In the genomic region with DNA sequence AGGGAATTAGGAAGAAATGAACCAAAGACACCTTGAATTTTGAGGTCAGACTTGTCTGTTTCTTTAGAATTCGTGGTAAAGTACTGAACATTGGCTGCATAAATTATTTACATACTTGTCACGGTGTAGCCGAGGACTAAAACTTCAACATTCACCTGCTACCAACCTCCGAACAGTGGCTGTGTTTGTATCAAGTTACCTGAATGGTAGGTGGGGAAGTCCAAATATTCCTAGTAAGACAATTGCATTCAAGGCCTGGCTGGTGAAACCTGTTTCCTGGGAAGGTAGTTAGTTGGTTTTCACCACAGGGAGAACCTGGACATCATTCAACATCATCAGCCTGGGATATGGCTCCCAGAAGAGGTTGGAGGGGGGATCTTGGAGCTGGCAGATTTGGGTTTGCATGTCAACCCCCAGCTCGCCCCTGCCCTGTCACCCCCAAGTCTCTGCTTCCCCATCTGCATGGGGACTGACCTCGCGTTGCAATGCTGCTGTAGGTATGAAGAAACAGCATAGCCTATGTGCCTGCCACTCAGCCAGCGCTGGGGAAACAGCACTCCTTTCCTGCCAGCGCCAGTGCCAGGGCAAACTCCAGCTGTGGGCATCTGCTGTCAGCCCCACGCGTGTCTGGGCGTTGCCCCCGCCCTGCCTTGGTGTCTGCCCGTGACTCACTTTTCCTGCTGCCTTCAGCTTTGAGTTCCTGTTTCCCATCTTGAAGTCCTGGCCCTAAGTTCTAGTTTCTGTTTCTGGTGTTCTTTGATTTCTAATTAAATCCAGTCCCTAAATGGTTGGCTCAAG, we compare ENCODE assay signal across 8 cellular contexts.
DNase-seq lines count a peak whose midpoint lies in the region; ATAC-seq and TF ChIP-seq lines count a peak whose summit lies in the region.

No MANE protein-coding gene starts in this region.

- H3K27me3 ChIP-seq in muscle layer of duodenum (ENCODE audit: low read depth, low read length), result no peaks in the 10 kb centered on the region

- peak overlapping the region; percentile 10 for H3K4me3 ChIP-seq in coronary artery
- no peak overlapping the region for H3K4me3 ChIP-seq in muscle layer of duodenum (ENCODE audit: low read depth in 1 of 2, low read length in 2 of 2)

- DNase-seq in Ammon's horn (ENCODE audit: low spot score), result peak; percentile 49
- DNase-seq in RPMI8226, result peak; percentile 36
- DNase-seq in coronary artery (ENCODE audit: low spot score), result no peak
- DNase-seq in NCI-H524 treated with DMSO at 0.1 percent for 48 hours (lab: John Stamatoyannopoulos, UW), result no peak

- H3K9me3 ChIP-seq in muscle layer of duodenum (ENCODE audit: control insufficient read depth in 1 of 2, low read length in 2 of 2), result no peaks in the 10 kb centered on the region

- peak overlapping the region in 1 of 2 donors; percentile 70 for H3K27ac ChIP-seq in coronary artery
- H3K27ac ChIP-seq in muscle layer of duodenum (ENCODE audit: low read length), result peak overlapping the region; percentile 36

- H3K4me1 ChIP-seq in muscle layer of duodenum (ENCODE audit: control insufficient read depth in 1 of 2, insufficient read depth in 2 of 2, low read length in 2 of 2), result no peaks in the 10 kb centered on the region

- peak; percentile 33 for ATAC-seq in GM21367 (IDR thresholded peaks at IDR 0.05; ENCODE audit: unreplicated experiment)
- no peak for ATAC-seq in HG02588 (IDR thresholded peaks at IDR 0.05; ENCODE audit: unreplicated experiment)
- ATAC-seq in HG03135 (IDR thresholded peaks at IDR 0.05; ENCODE audit: unreplicated experiment), result no peak

- no peak for TF ChIP-seq CTCF in coronary artery (IDR thresholded peaks at IDR 0.05)

- H3K36me3 ChIP-seq in muscle layer of duodenum (ENCODE audit: control insufficient read depth in 1 of 2, insufficient read depth in 2 of 2, low read length in 2 of 2), result no peaks in the 10 kb centered on the region

Comparison
In these comparisons a context has a peak if more than half of its experiments do, and no peak if none do; other contexts are left out.
1. DNase-seq: peak in Ammon's horn (single experiment) and RPMI8226 (single experiment); none in coronary artery (single experiment) and NCI-H524 treated with DMSO at 0.1 percent for 48 hours (single experiment).